ENCODE assay signal across 1 cellular context in the genomic region with DNA sequence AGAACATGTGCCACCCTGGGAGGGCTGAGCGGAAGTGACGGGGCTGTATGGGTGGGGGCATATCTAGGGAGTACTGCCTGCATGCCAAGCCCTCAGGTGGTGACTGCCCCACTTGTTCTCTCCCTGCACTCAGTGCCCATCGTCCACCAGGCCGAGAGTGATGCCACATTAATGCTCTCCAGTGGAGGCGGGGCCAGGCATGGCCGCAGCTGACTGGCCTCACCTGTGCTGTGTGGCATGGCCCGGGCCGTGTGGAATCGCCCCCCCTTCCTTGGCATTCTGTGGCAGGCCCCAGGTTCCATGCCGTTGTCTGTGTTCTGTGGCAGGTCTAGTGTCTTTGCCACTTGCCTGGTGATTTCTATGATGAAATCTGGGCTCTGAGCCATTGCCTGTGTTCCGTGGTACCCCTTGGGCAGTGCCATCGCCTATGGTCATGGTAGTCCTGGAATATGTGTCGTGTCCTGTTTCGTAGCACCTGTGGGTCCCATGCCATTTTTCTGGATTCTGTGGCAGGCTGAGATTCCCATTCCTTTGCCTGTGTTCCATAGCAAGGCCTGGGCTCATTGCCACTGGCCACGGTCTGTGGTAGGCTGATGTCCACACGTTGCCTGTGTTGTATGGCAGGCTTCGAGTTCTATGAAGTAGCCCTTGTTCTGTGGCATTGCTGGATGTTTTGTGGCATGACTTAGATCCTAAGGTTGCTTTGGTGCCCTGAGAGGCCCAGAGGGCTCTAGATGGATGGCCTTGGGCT.
TF ChIP-seq lines count a peak whose summit lies in the region.

No MANE protein-coding gene starts in this region.

TF ChIP-seq in IMR-90, 13 proteins besides CTCF, POLR2A, EP300 and RAD21:
- TF ChIP-seq SMC3 (IDR thresholded peaks at IDR 0.05; ENCODE audit: low read depth, low read length): no peak
- no peak for TF ChIP-seq RFX5 (IDR thresholded peaks at IDR 0.05; ENCODE audit: low read depth, low read length)
- no peak for TF ChIP-seq MAFK (IDR thresholded peaks at IDR 0.05; ENCODE audit: low read depth, low read length)
- no peak for TF ChIP-seq MXI1 (IDR thresholded peaks at IDR 0.05; ENCODE audit: borderline replicate concordance, low read depth, low read length)
TF ChIP-seq in IMR-90: peak in this region for 0.
